In genomic region chr6:2258112-2258511, GRCh38 we compare ENCODE assay signal across 20 cellular contexts.
"Had no signal": no experiment of that assay in that cellular context is flagged by ENCODE, and none has a peak within 500 bp of the region (broad histone marks: within the 10 kb centered on the region; RNA-seq: fewer than 3 reads in every experiment).

No MANE protein-coding gene starts in this region.

- H3K4me1 ChIP-seq: adrenal gland had no signal

- H3K27me3 ChIP-seq: adrenal gland, MG63 had no signal

- H3K4me3 ChIP-seq: adrenal gland, MG63 had no signal

- H3K9me3 ChIP-seq: adrenal gland, MG63 had no signal

- H3K27ac ChIP-seq: adrenal gland had no signal

- H3K36me3 ChIP-seq: adrenal gland, MG63 had no signal

- ATAC-seq: activated CD8-positive, alpha-beta T cell treated with anti-CD3 and anti-CD28 coated beads, Interleukin-2, amount 10 ng/mL, durations not matched to agents 7 days and 5 days; WTC11 had no signal

- DNase-seq: activated CD4-positive, alpha-beta T cell treated with anti-CD3 and anti-CD28 coated beads for 48 hours; activated CD4-positive, alpha-beta T cell treated with anti-CD3 and anti-CD28 coated beads, Interleukin-2, amount 50 U/mL, for 4 hours; activated CD4-positive, CD25-positive, alpha-beta regulatory T cell treated with anti-CD3 and anti-CD28 coated beads, Interleukin-2, amount 50 U/mL, for 72 hours; activated CD8-positive, alpha-beta memory T cell treated with anti-CD3 and anti-CD28 coated beads, Interleukin-2, amount 50 U/mL, for 48 hours; activated CD8-positive, alpha-beta T cell treated with anti-CD3 and anti-CD28 coated beads, Interleukin-2, amount 10 ng/mL, durations not matched to agents 7 days and 5 days; activated naive CD4-positive, alpha-beta T cell treated with anti-CD3 and anti-CD28 coated beads, Interleukin-2, amount 50 U/mL, for 16 hours; activated naive CD8-positive, alpha-beta T cell treated with anti-CD3 and anti-CD28 coated beads, Interleukin-2, amount 10 ng/mL, durations not matched to agents 7 days and 5 days; activated T-cell treated with anti-CD3 and anti-CD28 coated beads, Interleukin-2, amount 50 U/mL, for 1 hour; adrenal gland; anterior cingulate cortex; cerebellar nuclear complex; MG63; MV-4-11; NCI-H1436; NCI-H1694 treated with DMSO at 0.1 percent for 48 hours; NCI-H2029 treated with DMSO at 0.1 percent for 48 hours; NCI-H510A treated with DMSO at 0.1 percent for 48 hours; SHP77 treated with DMSO at 0.1 percent for 48 hours; T-helper 1 cell had no signal
